In genomic region chr9:97740848-97741821, GRCh38 we compare ENCODE assay signal across 9 cellular contexts. TPM values are rescaled to one million over a fixed set of nuclear protein-coding genes. Genes with fewer than 3 reads are reported as not detected.
DNase-seq lines count a peak whose midpoint lies in the region; ATAC-seq and TF ChIP-seq lines count a peak whose summit lies in the region.
"Had no signal": no experiment of that assay in that cellular context is flagged by ENCODE, and none has a peak within 500 bp of the region (broad histone marks: within the 10 kb centered on the region; RNA-seq: fewer than 3 reads in every experiment).

No MANE protein-coding gene starts in this region.

- H4K5ac ChIP-seq in IMR-90 (ENCODE audit: low read depth, low read length): no peak overlapping the region

- H3K4ac ChIP-seq in IMR-90 (ENCODE audit: low read depth, low read length): no peak overlapping the region

- dilution Hi-C loops in IMR-90 (cut with HindIII; ENCODE audit: low sequenced_read_pairs, unreplicated experiment): no loop called here

- H3K4me3 Mint-ChIP-seq in CD8-positive, alpha-beta memory T cell: peak overlapping the region in 3 of 7 donors; percentile 14 to 60 (median 46)

- H3K36me3 ChIP-seq in CD8-positive, alpha-beta memory T cell (ENCODE audit: insufficient read depth, low read length): no peaks in the 10 kb centered on the region
- H3K36me3 ChIP-seq in IMR-90 (ENCODE audit: control insufficient read depth, insufficient read depth, low read length) (no peaks in the 10 kb centered on the region), esophagus muscularis mucosa (no peaks in the 10 kb centered on the region), muscle layer of duodenum (ENCODE audit: control insufficient read depth in 1 of 2, insufficient read depth in 2 of 2, low read length in 2 of 2) (no peaks in the 10 kb centered on the region)

- no TSS peak for BruUV-seq in IMR-90 (replicated peaks; lab: Mats Ljungman, UMichigan)

- TF ChIP-seq POLR2A in IMR-90 (IDR thresholded peaks at IDR 0.05; ENCODE audit: low read depth, low read length) (no peak), esophagus muscularis mucosa (IDR thresholded peaks at IDR 0.05; ENCODE audit: low read depth) (no peak)

- H3K4me2 ChIP-seq in IMR-90 (ENCODE audit: low read depth, low read length): peak overlapping the region; percentile 56

- H2AFZ ChIP-seq in IMR-90 (replicated peaks; ENCODE audit: low read length, poor library complexity): peak overlapping the region; percentile 95

- no peak overlapping the region for H3K56ac ChIP-seq in IMR-90 (ENCODE audit: extremely low read depth, insufficient read depth, low read length)

- no peaks in the 10 kb centered on the region for H4K20me1 ChIP-seq in IMR-90 (ENCODE audit: insufficient read depth, low read length)

- H3K9ac ChIP-seq in IMR-90 (ENCODE audit: low read depth, low read length): no peak overlapping the region; the same call in 1 of the 2 replicates

- POLR2A ChIA-PET in CD8-positive, alpha-beta memory T cell (lab: Charles Lee): no interaction called here
- POLR2A ChIA-PET in IMR-90 (lab: Charles Lee; ENCODE audit: unreplicated experiment): no interaction called here

- H2BK120ac ChIP-seq in IMR-90 (ENCODE audit: low read depth, low read length): no peak overlapping the region

- no peak overlapping the region for H3K27ac ChIP-seq in CD8-positive, alpha-beta memory T cell (ENCODE audit: low read depth, low read length)
- H3K27ac ChIP-seq in IMR-90 (ENCODE audit: insufficient read depth, low read length) (no peak overlapping the region), esophagus muscularis mucosa (replicated peaks in 1 of 4) (peak overlapping the region in 3 of 4 donors; percentile 55 to 62 (median 58)), muscle layer of duodenum (ENCODE audit: low read length) (no peak overlapping the region), substantia nigra (ENCODE audit: low read depth, low read length, poor library complexity, severe bottlenecking) (no peak overlapping the region)

- H3K36me3 Mint-ChIP-seq in CD8-positive, alpha-beta memory T cell: no peaks in the 10 kb centered on the region

- H3K14ac ChIP-seq in IMR-90 (replicated peaks; ENCODE audit: low read depth, low read length): 0 out of 2 replicates have a peak overlapping the region, but pooled peaks have one; percentile 9

- H4K8ac ChIP-seq in IMR-90 (ENCODE audit: low read depth in 2 of 2, low read length in 2 of 2): 0 out of 4 replicates have a peak overlapping the region, but pooled peaks of 1 of the 2 experiments have one; percentile 3

- peaks cover 43 to 93% of the 10 kb centered on the region in 2 donors for H3K27me3 Mint-ChIP-seq in CD8-positive, alpha-beta memory T cell

- H2BK5ac ChIP-seq in IMR-90 (ENCODE audit: low read depth, low read length, poor library complexity, severe bottlenecking): no peak overlapping the region

- intact Hi-C loops in IMR-90 (cut with micrococcal nuclease): no loop called here
- intact Hi-C loops in esophagus muscularis mucosa (cut with DNase I): no loop called here

- peaks cover 0 to 10% (median 4%) of the 10 kb centered on the region in 3 donors for H3K4me1 Mint-ChIP-seq in CD8-positive, alpha-beta memory T cell

- no peak overlapping the region for H4K91ac ChIP-seq in IMR-90 (ENCODE audit: insufficient read depth, low read depth, low read length)

- WGBS in IMR-90 (ENCODE audit: extremely low coverage in 2 of 2, insufficient read length in 1 of 2), 2 experiments: 2% methylated on average over 41 of the region's 56 CpGs; no CpG with 5 or more reads in 1 of the 2 experiments
- WGBS in esophagus muscularis mucosa: 10% methylated on average over 8 of the region's 56 CpGs

- no peak overlapping the region for H2AK5ac ChIP-seq in IMR-90 (ENCODE audit: low read depth, low read length)

- no peaks in the 10 kb centered on the region for H3K79me1 ChIP-seq in IMR-90 (ENCODE audit: low read depth in 1 of 2, low read length in 2 of 2)

- no peaks in the 10 kb centered on the region for H3K4me1 ChIP-seq in CD8-positive, alpha-beta memory T cell (ENCODE audit: insufficient read depth, low read length)
- no peaks in the 10 kb centered on the region for H3K4me1 ChIP-seq in IMR-90 (ENCODE audit: control insufficient read depth, insufficient read depth, low read length)
- H3K4me1 ChIP-seq in esophagus muscularis mucosa: peaks cover 13 to 15% (median 14%) of the 10 kb centered on the region in 4 donors
- no peaks in the 10 kb centered on the region for H3K4me1 ChIP-seq in muscle layer of duodenum (ENCODE audit: control insufficient read depth in 1 of 2, insufficient read depth in 2 of 2, low read length in 2 of 2)

- no peaks in the 10 kb centered on the region for H3K9me1 ChIP-seq in IMR-90 (ENCODE audit: insufficient read depth, low read length)

- H3K27me3 ChIP-seq in CD8-positive, alpha-beta memory T cell (ENCODE audit: insufficient read depth, low read length, poor library complexity, severe bottlenecking): peaks cover 10% of the 10 kb centered on the region
- H3K27me3 ChIP-seq in IMR-90 (ENCODE audit: control insufficient read depth, insufficient read depth, low read length) (peaks cover 45% of the 10 kb centered on the region), esophagus muscularis mucosa (peaks cover 0 to 29% (median 0%) of the 10 kb centered on the region in 4 donors), muscle layer of duodenum (ENCODE audit: low read depth, low read length) (no peaks in the 10 kb centered on the region)

- TF ChIP-seq EP300 in esophagus muscularis mucosa (IDR thresholded peaks at IDR 0.05): no peak

- H3K9me3 ChIP-seq in CD8-positive, alpha-beta memory T cell (ENCODE audit: low read length): no peaks in the 10 kb centered on the region
- peaks cover 6% of the 10 kb centered on the region for H3K9me3 ChIP-seq in IMR-90 (ENCODE audit: control insufficient read depth, insufficient read depth, low read length)
- peaks cover 0 to 11% (median 7%) of the 10 kb centered on the region in 4 donors for H3K9me3 ChIP-seq in esophagus muscularis mucosa
- peaks cover 0 to 5% of the 10 kb centered on the region in 2 donors for H3K9me3 ChIP-seq in muscle layer of duodenum (ENCODE audit: control insufficient read depth in 1 of 2, low read length in 2 of 2)

- CTCF ChIA-PET in CD8-positive, alpha-beta memory T cell (lab: Charles Lee): no interaction called here
- CTCF ChIA-PET in IMR-90 (lab: Yijun Ruan, JAX): no interaction called here

- in situ Hi-C loops in IMR-90 (cut with MboI; ENCODE audit: low sequenced_read_pairs): no loop called here

- H3K27ac Mint-ChIP-seq in CD8-positive, alpha-beta memory T cell: peak overlapping the region in 1 of 8 donors; percentile 31

- DNase-seq in CD8-positive, alpha-beta memory T cell: peak in 3 of 5 donors; percentile 3 to 18 (median 10)
- DNase-seq in IMR-90 (peak; percentile 62), esophagus muscularis mucosa (ENCODE audit: extremely low spot score) (no peak), substantia nigra (lab: John Stamatoyannopoulos, UW) (peak in 25 of 49 donors; percentile 3 to 62 (median 19))
- DNase-seq in activated CD8-positive, alpha-beta memory T cell treated with anti-CD3 and anti-CD28 coated beads for 24 hours: peak; percentile 76

- ATAC-seq in IMR-90 (ENCODE audit: low read depth) (peak; percentile 82), HG03342 (IDR thresholded peaks at IDR 0.05; ENCODE audit: unreplicated experiment) (no peak), HG02981 (IDR thresholded peaks at IDR 0.05; ENCODE audit: unreplicated experiment) (no peak)
- ATAC-seq: HCT116 had no signal

- no peak overlapping the region for H2BK15ac ChIP-seq in IMR-90 (ENCODE audit: low read depth, low read length)

- no peak overlapping the region for H3K4me3 ChIP-seq in CD8-positive, alpha-beta memory T cell (ENCODE audit: low read length)
- H3K4me3 ChIP-seq in IMR-90 (ENCODE audit: insufficient read depth, low read depth, low read length) (peak overlapping the region; percentile 6; the same call in 1 of the 2 replicates), esophagus muscularis mucosa (peak overlapping the region; percentile 47 to 59 (median 50)), muscle layer of duodenum (ENCODE audit: low read depth in 1 of 2, low read length in 2 of 2) (peak overlapping the region; percentile 28 to 58)

- peaks cover 0 to 13% (median 7%) of the 10 kb centered on the region in 5 donors for H3K9me3 Mint-ChIP-seq in CD8-positive, alpha-beta memory T cell

- H2AK9ac ChIP-seq in IMR-90 (replicated peaks; ENCODE audit: low read depth, low read length, poor library complexity): peak overlapping the region; percentile 73

- H3K18ac ChIP-seq in IMR-90 (ENCODE audit: low read depth, low read length): no peak overlapping the region

- TF ChIP-seq RAD21 in IMR-90 (IDR thresholded peaks at IDR 0.05; ENCODE audit: low read length): no peak

- TF ChIP-seq CTCF in IMR-90 (conservative IDR thresholded peaks at IDR 0.05; ENCODE audit: low read depth, low read length) (no peak; the same call in 1 of the 2 replicates), esophagus muscularis mucosa (IDR thresholded peaks at IDR 0.05) (peak; percentile 13 to 33 (median 15))

- H2BK20ac ChIP-seq in IMR-90 (ENCODE audit: low read depth, low read length): no peak overlapping the region

- H3K23ac ChIP-seq in IMR-90 (ENCODE audit: low read depth, low read length): no peak overlapping the region; the same call in 1 of the 2 replicates

TF ChIP-seq in IMR-90, 13 proteins besides CTCF, POLR2A, EP300 and RAD21:
- TF ChIP-seq MAZ (IDR thresholded peaks at IDR 0.05; ENCODE audit: borderline replicate concordance, low read depth, low read length) (peak; percentile 40; the same call in 1 of the 2 replicates), FOS (IDR thresholded peaks at IDR 0.05; ENCODE audit: low read depth, low read length) (no peak)
TF ChIP-seq in IMR-90: peak in this region for 1.

RNA-seq across cellular contexts. Expression of gene XPA, which starts 44.0 kb away (rescaled TPM):
- total RNA-seq in CD8-positive, alpha-beta memory T cell: 10 to 100 TPM; 11.2 to 13.0 TPM
- 37.9 TPM for polyA plus RNA-seq in CD8-positive, alpha-beta memory T cell
- total RNA-seq in IMR-90 (2012; rRNA removed) (1.4 and 4.4 TPM in 2 replicates), esophagus muscularis mucosa (10 to 100 TPM; 21.2 to 27.1 (median 22.9) TPM)
- 1.9 and 2.2 TPM in 2 replicates for polyA plus RNA-seq in IMR-90 (2012; rRNA removed)
- 1.2 and 1.5 TPM in 2 replicates for polyA plus RNA-seq in IMR-90 (2012; cell fraction: cytosol; rRNA removed)
- 0.65 and 1.9 TPM in 2 replicates for polyA plus RNA-seq in IMR-90 (2012; cell fraction: nucleus; rRNA removed; ENCODE audit: low replicate concordance)

Comparison
In these comparisons a context has a peak if more than half of its experiments do, and no peak if none do; other contexts are left out.
1. H3K27ac ChIP-seq: peak in esophagus muscularis mucosa (3 of 4); none in CD8-positive, alpha-beta memory T cell (single experiment), IMR-90 (single experiment), muscle layer of duodenum (single experiment) and substantia nigra (single experiment).